In genomic region chr12:104328790-104329189, GRCh38 we compare ENCODE assay signal across 30 cellular contexts.
"Had no signal": no experiment of that assay in that cellular context is flagged by ENCODE, and none has a peak within 500 bp of the region (broad histone marks: within the 10 kb centered on the region; RNA-seq: fewer than 3 reads in every experiment).

No MANE protein-coding gene starts in this region.

- H3K4me3 Mint-ChIP-seq: natural killer cell treated with Interleukin-12 subunit alpha and Interleukin-12 subunit beta and Interleukin-15 and Interleukin-18, amount 100 ng/mL, for 72 hours; nephron progenitor cell; neural crest cell; stimulated activated effector memory CD8-positive, alpha-beta T cell treated with anti-CD3 and anti-CD28 coated beads, Interleukin-12 subunit alpha, Interleukin-12 subunit beta, amount 100 ng/mL, for 72 hours; stimulated activated naive B cell treated with anti-CD40 and anti-IgM and Interleukin-4, amounts not matched to agents 10 μg/mL and 1 μg/mL and 100 μg/mL, for 72 hours; stimulated activated naive CD8-positive, alpha-beta T cell treated with anti-CD3 and anti-CD28 coated beads, Interleukin-15, Interleukin-2, amounts not matched to agents 100 ng/mL and 50 ng/mL, for 24 hours had no signal

- H3K9me3 Mint-ChIP-seq: natural killer cell treated with Interleukin-12 subunit alpha and Interleukin-12 subunit beta and Interleukin-15 and Interleukin-18, amount 100 ng/mL, for 72 hours; stimulated activated effector memory CD8-positive, alpha-beta T cell treated with anti-CD3 and anti-CD28 coated beads, Interleukin-12 subunit alpha, Interleukin-12 subunit beta, amount 100 ng/mL, for 72 hours; stimulated activated naive B cell treated with anti-CD40 and anti-IgM and Interleukin-4, amounts not matched to agents 10 μg/mL and 1 μg/mL and 100 μg/mL, for 72 hours; stimulated activated naive CD8-positive, alpha-beta T cell treated with anti-CD3 and anti-CD28 coated beads, Interleukin-15, Interleukin-2, amounts not matched to agents 100 ng/mL and 50 ng/mL, for 24 hours had no signal

- H2AFZ ChIP-seq: parathyroid adenoma had no signal

- H3K27me3 ChIP-seq: neutrophil, ovary, right lobe of liver, sigmoid colon, stomach, thyroid gland, tibial nerve, upper lobe of left lung, vagina had no signal

- H3K27me3 Mint-ChIP-seq: natural killer cell treated with Interleukin-12 subunit alpha and Interleukin-12 subunit beta and Interleukin-15 and Interleukin-18, amount 100 ng/mL, for 72 hours; progenitor cell of endocrine pancreas; stimulated activated naive B cell treated with anti-CD40 and anti-IgM and Interleukin-4, amounts not matched to agents 10 μg/mL and 1 μg/mL and 100 μg/mL, for 72 hours; stimulated activated naive CD8-positive, alpha-beta T cell treated with anti-CD3 and anti-CD28 coated beads, Interleukin-15, Interleukin-2, amounts not matched to agents 100 ng/mL and 50 ng/mL, for 24 hours had no signal

- H3K27ac ChIP-seq: neutrophil, ovary, parathyroid adenoma, psoas muscle, right lobe of liver, sigmoid colon, stomach, thoracic aorta, thyroid gland, tibial nerve, upper lobe of left lung, vagina had no signal

- H3K9me3 ChIP-seq: neutrophil, ovary, psoas muscle, right lobe of liver, sigmoid colon, stomach, thoracic aorta, thyroid gland, tibial nerve, upper lobe of left lung, vagina had no signal

- ATAC-seq: natural killer cell treated with Interleukin-12 subunit alpha and Interleukin-12 subunit beta and Interleukin-15 and Interleukin-18, amount 100 ng/mL, for 72 hours; right cardiac atrium; right lobe of liver; stimulated activated effector memory CD8-positive, alpha-beta T cell treated with anti-CD3 and anti-CD28 coated beads, Interleukin-12 subunit alpha, Interleukin-12 subunit beta, amount 100 ng/mL, for 72 hours; stimulated activated naive B cell treated with anti-CD40 and anti-IgM and Interleukin-4, amounts not matched to agents 10 μg/mL and 1 μg/mL and 100 μg/mL, for 72 hours had no signal

- H3K9ac ChIP-seq: parathyroid adenoma had no signal

- H3K79me2 ChIP-seq: parathyroid adenoma had no signal

- H3K4me1 Mint-ChIP-seq: neural crest cell; stimulated activated effector memory CD8-positive, alpha-beta T cell treated with anti-CD3 and anti-CD28 coated beads, Interleukin-12 subunit alpha, Interleukin-12 subunit beta, amount 100 ng/mL, for 72 hours; stimulated activated naive B cell treated with anti-CD40 and anti-IgM and Interleukin-4, amounts not matched to agents 10 μg/mL and 1 μg/mL and 100 μg/mL, for 72 hours had no signal

- H3K4me3 ChIP-seq: ovary, psoas muscle, right lobe of liver, sigmoid colon, stomach, thoracic aorta, thyroid gland, tibial nerve, upper lobe of left lung, vagina had no signal

- DNase-seq: nephron progenitor cell; nucleus accumbens; ovary; posterior cingulate gyrus; psoas muscle; right cardiac atrium; right lobe of liver; sigmoid colon; small intestine; stimulated activated CD4-positive, alpha-beta T cell treated with anti-CD3 and anti-CD28 coated beads, Interleukin-15, amount 100 ng/mL, for 24 hours; stimulated activated CD4-positive, alpha-beta T cell treated with anti-CD3 and anti-CD28 coated beads, Interleukin-2, amount 100 ng/mL, for 24 hours; stimulated activated CD4-positive, alpha-beta T cell treated with anti-CD3 and anti-CD28 coated beads, Interleukin-2, amount 100 ng/mL, for 48 hours; stimulated activated CD4-positive, alpha-beta T cell treated with anti-CD3 and anti-CD28 coated beads, Interleukin-4, amount 100 ng/mL, for 24 hours; stimulated activated naive B cell treated with anti-CD40 and anti-IgM and Interleukin-4, amounts not matched to agents 10 μg/mL and 1 μg/mL and 100 μg/mL, for 72 hours; stimulated activated naive CD4-positive, alpha-beta T cell treated with Interleukin-2 at 50 U/mL for 16 hours; stomach; thyroid gland; trophoblast cell had no signal

- H3K36me3 ChIP-seq: ovary had no signal

- H3K4me1 ChIP-seq: parathyroid adenoma, psoas muscle, right lobe of liver, sigmoid colon, stomach, thyroid gland, tibial nerve, upper lobe of left lung, vagina had no signal

- H3K27ac Mint-ChIP-seq: natural killer cell treated with Interleukin-12 subunit alpha and Interleukin-12 subunit beta and Interleukin-15 and Interleukin-18, amount 100 ng/mL, for 72 hours; progenitor cell of endocrine pancreas; stimulated activated effector memory CD8-positive, alpha-beta T cell treated with anti-CD3 and anti-CD28 coated beads, Interleukin-12 subunit alpha, Interleukin-12 subunit beta, amount 100 ng/mL, for 72 hours; stimulated activated naive B cell treated with anti-CD40 and anti-IgM and Interleukin-4, amounts not matched to agents 10 μg/mL and 1 μg/mL and 100 μg/mL, for 72 hours; stimulated activated naive CD8-positive, alpha-beta T cell treated with anti-CD3 and anti-CD28 coated beads, Interleukin-15, Interleukin-2, amounts not matched to agents 100 ng/mL and 50 ng/mL, for 24 hours had no signal

- FAIRE-seq: small intestine, urothelium cell line had no signal
